32 cellular contexts compared by ENCODE assay signal in the genomic region with DNA sequence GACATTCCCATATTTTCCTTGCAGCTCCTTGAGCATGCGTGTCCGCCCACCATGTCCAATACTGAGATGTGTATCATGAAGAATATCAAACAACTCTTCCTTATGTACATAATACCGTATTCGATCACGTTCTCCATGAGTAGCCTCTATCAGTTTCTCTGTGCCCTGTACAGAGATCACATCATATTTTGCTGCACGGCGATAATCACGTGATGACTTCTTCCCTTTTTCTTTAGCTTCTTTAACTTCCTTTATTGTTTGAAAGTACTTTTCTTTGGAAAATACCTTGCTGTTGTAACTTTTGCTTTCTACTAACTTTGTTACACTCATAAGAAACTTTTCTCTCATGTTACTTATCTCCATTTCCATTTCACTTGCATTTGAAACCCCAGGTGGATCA. TPM values are rescaled to one million over a fixed set of nuclear protein-coding genes. Genes with fewer than 3 reads are reported as not detected.
A peak's percentile ranks its signal among the peaks of the same experiment; 100 is the strongest.
DNase-seq lines count a peak whose midpoint lies in the region; ATAC-seq and TF ChIP-seq lines count a peak whose summit lies in the region.
"Had no signal": no experiment of that assay in that cellular context is flagged by ENCODE, and none has a peak within 500 bp of the region (broad histone marks: within the 10 kb centered on the region; RNA-seq: fewer than 3 reads in every experiment).

No MANE protein-coding gene starts in this region.

- CTCF ChIA-PET in PC-3 (lab: Charles Lee), result no interaction called here

- H3K4me1 ChIP-seq in PC-3 (ENCODE audit: insufficient read depth, low read length), result peaks cover 16% of the 10 kb centered on the region
- H3K4me1 ChIP-seq in body of pancreas, result peaks cover under 1% of the 10 kb centered on the region
- H3K4me1 ChIP-seq: HAP-1, pancreas had no signal

- H3K27ac ChIP-seq in PC-3 (ENCODE audit: low read length), result no peak overlapping the region
- no peak overlapping the region for H3K27ac ChIP-seq in body of pancreas
- H3K27ac ChIP-seq: BLaER1, KMS-11, pancreas, upper lobe of left lung had no signal

- intact Hi-C loops in PC-3 (cut with micrococcal nuclease) (no loop called here), body of pancreas (cut with DNase I) (no loop called here)
- intact Hi-C loops in dendritic cell treated with granulocyte-macrophage colony-stimulating factor and Interleukin-4, amounts not matched to agents 40 ng/mL and 50 ng/mL, for 4 days (cut with micrococcal nuclease), result no loop called here

- H3K4me1 Mint-ChIP-seq in stimulated activated naive CD8-positive, alpha-beta T cell treated with anti-CD3 and anti-CD28 coated beads, Interleukin-15, Interleukin-2, amounts not matched to agents 100 ng/mL and 50 ng/mL, for 24 hours (ENCODE audit: low read depth), result peaks cover 9% of the 10 kb centered on the region
- H3K4me1 Mint-ChIP-seq in dendritic cell treated with granulocyte-macrophage colony-stimulating factor and Interleukin-4, amounts not matched to agents 40 ng/mL and 50 ng/mL, for 4 days (ENCODE audit: low read depth), result peaks cover 20% of the 10 kb centered on the region
- peaks cover 3% of the 10 kb centered on the region for H3K4me1 Mint-ChIP-seq in T-helper 2 cell treated with Interferon-gamma antibody and Interleukin-4, amounts not matched to agents 5 μg/mL and 100 μg/mL, for 36 hours (ENCODE audit: low read depth)
- H3K4me1 Mint-ChIP-seq: WTC11 had no signal

- no peak overlapping the region for H2AFZ ChIP-seq in PC-3 (ENCODE audit: low read length)

- POLR2A ChIA-PET in PC-3 (lab: Charles Lee; ENCODE audit: unreplicated experiment), result no interaction called here

- H3K4me3 ChIP-seq in PC-3 (ENCODE audit: low read length), result no peak overlapping the region
- no peak overlapping the region for H3K4me3 ChIP-seq in body of pancreas
- H3K4me3 ChIP-seq: BLaER1, HAP-1, pancreas, upper lobe of left lung had no signal

- no peaks in the 10 kb centered on the region for H3K9me3 Mint-ChIP-seq in stimulated activated naive CD8-positive, alpha-beta T cell treated with anti-CD3 and anti-CD28 coated beads, Interleukin-15, Interleukin-2, amounts not matched to agents 100 ng/mL and 50 ng/mL, for 24 hours
- H3K9me3 Mint-ChIP-seq in dendritic cell treated with granulocyte-macrophage colony-stimulating factor and Interleukin-4, amounts not matched to agents 40 ng/mL and 50 ng/mL, for 4 days, result no peaks in the 10 kb centered on the region
- H3K9me3 Mint-ChIP-seq in T-helper 2 cell treated with Interferon-gamma antibody and Interleukin-4, amounts not matched to agents 5 μg/mL and 100 μg/mL, for 36 hours, result no peaks in the 10 kb centered on the region
- H3K9me3 Mint-ChIP-seq: activated naive CD8-positive, alpha-beta T cell treated with anti-CD3 and anti-CD28 coated beads, Interleukin-2, amount 10 ng/mL, durations not matched to agents 7 days and 5 days; WTC11 had no signal

- H3K4me3 Mint-ChIP-seq in stimulated activated naive CD8-positive, alpha-beta T cell treated with anti-CD3 and anti-CD28 coated beads, Interleukin-15, Interleukin-2, amounts not matched to agents 100 ng/mL and 50 ng/mL, for 24 hours, result no peak overlapping the region
- H3K4me3 Mint-ChIP-seq in dendritic cell treated with granulocyte-macrophage colony-stimulating factor and Interleukin-4, amounts not matched to agents 40 ng/mL and 50 ng/mL, for 4 days, result peak overlapping the region; percentile 23
- no peak overlapping the region for H3K4me3 Mint-ChIP-seq in T-helper 2 cell treated with Interferon-gamma antibody and Interleukin-4, amounts not matched to agents 5 μg/mL and 100 μg/mL, for 36 hours
- H3K4me3 Mint-ChIP-seq: activated naive CD8-positive, alpha-beta T cell treated with anti-CD3 and anti-CD28 coated beads, Interleukin-2, amount 10 ng/mL, durations not matched to agents 7 days and 5 days; WTC11 had no signal

- TF ChIP-seq CTCF in PC-3 (conservative IDR thresholded peaks at IDR 0.05; ENCODE audit: low read depth, low read length), result no peak
- no peak for TF ChIP-seq CTCF in body of pancreas (IDR thresholded peaks at IDR 0.05)

- no peak for ATAC-seq in stimulated activated naive CD8-positive, alpha-beta T cell treated with anti-CD3 and anti-CD28 coated beads, Interleukin-15, Interleukin-2, amounts not matched to agents 100 U/mL and 50 U/mL, for 24 hours
- ATAC-seq in PC-3 (no peak), body of pancreas (no peak)
- ATAC-seq: pancreas, Right ventricle myocardium inferior, SK-N-SH treated with all-trans-retinoic acid at 6 μM for 48 hours, WTC11 had no signal

- no peaks in the 10 kb centered on the region for H3K27me3 Mint-ChIP-seq in stimulated activated naive CD8-positive, alpha-beta T cell treated with anti-CD3 and anti-CD28 coated beads, Interleukin-15, Interleukin-2, amounts not matched to agents 100 ng/mL and 50 ng/mL, for 24 hours
- no peaks in the 10 kb centered on the region for H3K27me3 Mint-ChIP-seq in dendritic cell treated with granulocyte-macrophage colony-stimulating factor and Interleukin-4, amounts not matched to agents 40 ng/mL and 50 ng/mL, for 4 days
- no peaks in the 10 kb centered on the region for H3K27me3 Mint-ChIP-seq in T-helper 2 cell treated with Interferon-gamma antibody and Interleukin-4, amounts not matched to agents 5 μg/mL and 100 μg/mL, for 36 hours (ENCODE audit: low read depth)
- H3K27me3 Mint-ChIP-seq: activated naive CD8-positive, alpha-beta T cell treated with anti-CD3 and anti-CD28 coated beads, Interleukin-2, amount 10 ng/mL, durations not matched to agents 7 days and 5 days had no signal

- no peak overlapping the region for H3K9ac ChIP-seq in PC-3 (ENCODE audit: low read length)
- H3K9ac ChIP-seq: BLaER1, KMS-11 had no signal

- no peaks in the 10 kb centered on the region for H3K79me2 ChIP-seq in PC-3 (ENCODE audit: low read length)

- BruUV-seq in PC-3 (replicated peaks; lab: Mats Ljungman, UMichigan), result TSS peak; percentile 11

- H3K9me3 ChIP-seq in PC-3 (ENCODE audit: low read length) (no peaks in the 10 kb centered on the region), body of pancreas (no peaks in the 10 kb centered on the region)
- H3K9me3 ChIP-seq: BLaER1, HAP-1, pancreas, upper lobe of left lung had no signal

- no peaks in the 10 kb centered on the region for H3F3A ChIP-seq in PC-3 (ENCODE audit: low read length, unreplicated experiment)

- H3K27me3 ChIP-seq in PC-3 (ENCODE audit: low read length), result no peaks in the 10 kb centered on the region
- H3K27me3 ChIP-seq in body of pancreas, result no peaks in the 10 kb centered on the region
- H3K27me3 ChIP-seq: BLaER1, pancreas, upper lobe of left lung had no signal

- H3K4me2 ChIP-seq in PC-3 (ENCODE audit: low read length), result no peak overlapping the region
- H3K4me2 ChIP-seq: BLaER1, KMS-11 had no signal

- H3K27ac Mint-ChIP-seq in stimulated activated naive CD8-positive, alpha-beta T cell treated with anti-CD3 and anti-CD28 coated beads, Interleukin-15, Interleukin-2, amounts not matched to agents 100 ng/mL and 50 ng/mL, for 24 hours, result peak overlapping the region; percentile 11
- H3K27ac Mint-ChIP-seq in dendritic cell treated with granulocyte-macrophage colony-stimulating factor and Interleukin-4, amounts not matched to agents 40 ng/mL and 50 ng/mL, for 4 days, result peak overlapping the region; percentile 41
- H3K27ac Mint-ChIP-seq in T-helper 2 cell treated with Interferon-gamma antibody and Interleukin-4, amounts not matched to agents 5 μg/mL and 100 μg/mL, for 36 hours, result no peak overlapping the region
- H3K27ac Mint-ChIP-seq: activated naive CD8-positive, alpha-beta T cell treated with anti-CD3 and anti-CD28 coated beads, Interleukin-2, amount 10 ng/mL, durations not matched to agents 7 days and 5 days; WTC11 had no signal

- H3K9me2 ChIP-seq in PC-3 (replicated peaks; ENCODE audit: low read length), result no peaks in the 10 kb centered on the region

- H3K36me3 ChIP-seq in PC-3 (ENCODE audit: low read depth, low read length), result peaks cover 4% of the 10 kb centered on the region; the same call in 1 of the 2 replicates
- peaks cover 0 to 6% of the 10 kb centered on the region in 2 donors for H3K36me3 ChIP-seq in body of pancreas (replicated peaks in 1 of 2; ENCODE audit: insufficient read depth in 1 of 2, low read depth in 2 of 2)

- DNase-seq in stimulated activated naive CD8-positive, alpha-beta T cell treated with anti-CD3 and anti-CD28 coated beads, Interleukin-15, Interleukin-2, amounts not matched to agents 100 U/mL and 50 U/mL, for 24 hours, result no peak
- DNase-seq in PC-3, result no peak
- DNase-seq in stimulated activated CD4-positive, alpha-beta T cell treated with anti-CD3 and anti-CD28 coated beads, Interleukin-1b, Interleukin-23, amount 100 ng/mL, for 48 hours, result no peak
- DNase-seq in activated gamma-delta T cell treated with Interleukin-2 at 50 U/mL for 16 hours, result no peak
- no peak for DNase-seq in T-helper 2 cell treated with Interferon-gamma antibody and Interleukin-4, amounts not matched to agents 5 μg/mL and 100 μg/mL, for 36 hours (ENCODE audit: low spot score)
- DNase-seq in body of pancreas, result no peak
- DNase-seq: ACHN; activated CD4-positive, alpha-beta T cell treated with anti-CD3 and anti-CD28 coated beads, Interleukin-2, amount 50 U/mL, for 4 hours; activated CD8-positive, alpha-beta memory T cell treated with anti-CD3 and anti-CD28 coated beads, Interleukin-2, amount 50 U/mL, for 48 hours; activated naive CD8-positive, alpha-beta T cell treated with anti-CD3 and anti-CD28 coated beads, Interleukin-2, amount 10 ng/mL, durations not matched to agents 7 days and 5 days; COR-L47; DMS53; MM.1S; NCI-H146; NCI-H446; NCI-H82; pancreas; retina; small intestine; upper lobe of left lung had no signal

- H4K20me1 ChIP-seq in PC-3 (ENCODE audit: low read length), result no peaks in the 10 kb centered on the region
- H4K20me1 ChIP-seq: BLaER1 had no signal

- H3K36me3 Mint-ChIP-seq in stimulated activated naive CD8-positive, alpha-beta T cell treated with anti-CD3 and anti-CD28 coated beads, Interleukin-15, Interleukin-2, amounts not matched to agents 100 ng/mL and 50 ng/mL, for 24 hours (ENCODE audit: low read depth), result peaks cover 16% of the 10 kb centered on the region
- peaks cover 66% of the 10 kb centered on the region for H3K36me3 Mint-ChIP-seq in dendritic cell treated with granulocyte-macrophage colony-stimulating factor and Interleukin-4, amounts not matched to agents 40 ng/mL and 50 ng/mL, for 4 days (ENCODE audit: low read depth)
- peaks cover 10% of the 10 kb centered on the region for H3K36me3 Mint-ChIP-seq in T-helper 2 cell treated with Interferon-gamma antibody and Interleukin-4, amounts not matched to agents 5 μg/mL and 100 μg/mL, for 36 hours (ENCODE audit: low read depth)

- TF ChIP-seq POLR2A in body of pancreas (IDR thresholded peaks at IDR 0.05), result no peak

- WGBS in body of pancreas, 2 donors, result 78 to 95% methylated on average over 8 of the region's 8 CpGs

RNA-seq across cellular contexts. Expression of gene RPL26, which starts 13.0 kb away (rescaled TPM):
- total RNA-seq in PC-3 (2014; rRNA removed) (1,030 and 1,369 TPM in 2 replicates), body of pancreas (1,000 to 10,000 TPM; 1,496 to 1,646 TPM)

RNA-seq across cellular contexts. Expression of gene RNF222, which starts 27.7 kb away (rescaled TPM):
- total RNA-seq in PC-3 (2014; rRNA removed) (0.07 TPM in 1 of 2 replicates, not detected in the other), body of pancreas (not detected)
- total RNA-seq: astrocyte, liver, pancreas, Right ventricle myocardium inferior, upper lobe of left lung, WTC11 had no signal

RNA-seq across cellular contexts. Expression of gene ODF4, which starts 30.3 kb away (rescaled TPM):
- total RNA-seq in PC-3 (2014; rRNA removed) (not detected in 2 replicates), body of pancreas (not detected)
- total RNA-seq: activated naive CD8-positive, alpha-beta T cell treated with anti-CD3 and anti-CD28 coated beads, Interleukin-2, amount 10 ng/mL, durations not matched to agents 7 days and 5 days; astrocyte; epithelial cell of proximal tubule; G401; liver; pancreas; Right ventricle myocardium inferior; upper lobe of left lung; WTC11 had no signal

RNA-seq across cellular contexts. Expression of gene ARHGEF15, which starts 59.9 kb away (rescaled TPM):
- total RNA-seq in PC-3 (2014; rRNA removed), result not detected in 2 replicates
- total RNA-seq in body of pancreas, result 1 to 10 TPM; 2.3 to 6.3 TPM
- total RNA-seq: activated naive CD8-positive, alpha-beta T cell treated with anti-CD3 and anti-CD28 coated beads, Interleukin-2, amount 10 ng/mL, durations not matched to agents 7 days and 5 days had no signal
